In the genomic region with DNA sequence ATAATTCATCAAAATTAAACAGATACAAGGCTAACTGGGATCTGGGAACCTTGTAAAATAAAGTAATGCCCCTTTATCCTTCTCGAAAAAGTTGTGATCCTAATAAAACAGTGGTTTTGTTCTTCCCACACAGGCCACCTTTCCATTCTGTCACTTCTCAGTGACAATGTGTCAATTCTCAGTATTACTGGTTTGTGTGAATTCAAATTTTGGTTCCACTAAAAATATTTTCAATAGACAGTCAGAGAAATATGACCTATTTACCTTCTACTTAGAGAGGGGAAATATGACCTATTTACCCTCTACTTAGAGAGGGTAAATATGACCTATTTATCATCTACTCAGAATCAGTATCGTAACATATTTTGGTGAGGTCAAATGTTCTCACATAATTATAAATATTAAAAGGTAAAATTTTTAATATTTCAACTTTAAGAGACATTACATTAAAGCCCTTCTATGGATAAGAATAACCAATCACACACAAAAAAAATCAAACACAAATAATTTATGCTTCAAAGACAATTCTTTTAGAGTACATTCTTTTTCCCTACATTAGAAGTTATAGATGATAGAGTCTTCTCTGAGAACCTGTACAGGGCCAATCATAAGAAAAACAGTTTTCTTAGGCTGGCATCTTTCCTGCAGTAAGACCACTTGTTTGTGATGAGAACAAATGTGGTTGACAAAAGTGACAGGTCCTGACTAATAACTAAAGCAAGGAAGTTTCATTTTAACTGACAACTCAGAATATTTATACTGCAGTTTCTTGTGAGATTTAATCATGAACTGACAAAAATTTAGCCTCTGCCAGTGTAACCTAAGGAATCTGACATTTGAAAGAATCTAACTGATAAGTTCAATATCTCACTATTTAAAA, we compare ENCODE assay signal across 1 cellular context.
TF ChIP-seq lines count a peak whose summit lies in the region.

No MANE protein-coding gene starts in this region.

TF ChIP-seq in GM23338, 12 proteins besides CTCF, POLR2A, EP300 and RAD21 (continued from another document):
- TF ChIP-seq, protein P1, sequence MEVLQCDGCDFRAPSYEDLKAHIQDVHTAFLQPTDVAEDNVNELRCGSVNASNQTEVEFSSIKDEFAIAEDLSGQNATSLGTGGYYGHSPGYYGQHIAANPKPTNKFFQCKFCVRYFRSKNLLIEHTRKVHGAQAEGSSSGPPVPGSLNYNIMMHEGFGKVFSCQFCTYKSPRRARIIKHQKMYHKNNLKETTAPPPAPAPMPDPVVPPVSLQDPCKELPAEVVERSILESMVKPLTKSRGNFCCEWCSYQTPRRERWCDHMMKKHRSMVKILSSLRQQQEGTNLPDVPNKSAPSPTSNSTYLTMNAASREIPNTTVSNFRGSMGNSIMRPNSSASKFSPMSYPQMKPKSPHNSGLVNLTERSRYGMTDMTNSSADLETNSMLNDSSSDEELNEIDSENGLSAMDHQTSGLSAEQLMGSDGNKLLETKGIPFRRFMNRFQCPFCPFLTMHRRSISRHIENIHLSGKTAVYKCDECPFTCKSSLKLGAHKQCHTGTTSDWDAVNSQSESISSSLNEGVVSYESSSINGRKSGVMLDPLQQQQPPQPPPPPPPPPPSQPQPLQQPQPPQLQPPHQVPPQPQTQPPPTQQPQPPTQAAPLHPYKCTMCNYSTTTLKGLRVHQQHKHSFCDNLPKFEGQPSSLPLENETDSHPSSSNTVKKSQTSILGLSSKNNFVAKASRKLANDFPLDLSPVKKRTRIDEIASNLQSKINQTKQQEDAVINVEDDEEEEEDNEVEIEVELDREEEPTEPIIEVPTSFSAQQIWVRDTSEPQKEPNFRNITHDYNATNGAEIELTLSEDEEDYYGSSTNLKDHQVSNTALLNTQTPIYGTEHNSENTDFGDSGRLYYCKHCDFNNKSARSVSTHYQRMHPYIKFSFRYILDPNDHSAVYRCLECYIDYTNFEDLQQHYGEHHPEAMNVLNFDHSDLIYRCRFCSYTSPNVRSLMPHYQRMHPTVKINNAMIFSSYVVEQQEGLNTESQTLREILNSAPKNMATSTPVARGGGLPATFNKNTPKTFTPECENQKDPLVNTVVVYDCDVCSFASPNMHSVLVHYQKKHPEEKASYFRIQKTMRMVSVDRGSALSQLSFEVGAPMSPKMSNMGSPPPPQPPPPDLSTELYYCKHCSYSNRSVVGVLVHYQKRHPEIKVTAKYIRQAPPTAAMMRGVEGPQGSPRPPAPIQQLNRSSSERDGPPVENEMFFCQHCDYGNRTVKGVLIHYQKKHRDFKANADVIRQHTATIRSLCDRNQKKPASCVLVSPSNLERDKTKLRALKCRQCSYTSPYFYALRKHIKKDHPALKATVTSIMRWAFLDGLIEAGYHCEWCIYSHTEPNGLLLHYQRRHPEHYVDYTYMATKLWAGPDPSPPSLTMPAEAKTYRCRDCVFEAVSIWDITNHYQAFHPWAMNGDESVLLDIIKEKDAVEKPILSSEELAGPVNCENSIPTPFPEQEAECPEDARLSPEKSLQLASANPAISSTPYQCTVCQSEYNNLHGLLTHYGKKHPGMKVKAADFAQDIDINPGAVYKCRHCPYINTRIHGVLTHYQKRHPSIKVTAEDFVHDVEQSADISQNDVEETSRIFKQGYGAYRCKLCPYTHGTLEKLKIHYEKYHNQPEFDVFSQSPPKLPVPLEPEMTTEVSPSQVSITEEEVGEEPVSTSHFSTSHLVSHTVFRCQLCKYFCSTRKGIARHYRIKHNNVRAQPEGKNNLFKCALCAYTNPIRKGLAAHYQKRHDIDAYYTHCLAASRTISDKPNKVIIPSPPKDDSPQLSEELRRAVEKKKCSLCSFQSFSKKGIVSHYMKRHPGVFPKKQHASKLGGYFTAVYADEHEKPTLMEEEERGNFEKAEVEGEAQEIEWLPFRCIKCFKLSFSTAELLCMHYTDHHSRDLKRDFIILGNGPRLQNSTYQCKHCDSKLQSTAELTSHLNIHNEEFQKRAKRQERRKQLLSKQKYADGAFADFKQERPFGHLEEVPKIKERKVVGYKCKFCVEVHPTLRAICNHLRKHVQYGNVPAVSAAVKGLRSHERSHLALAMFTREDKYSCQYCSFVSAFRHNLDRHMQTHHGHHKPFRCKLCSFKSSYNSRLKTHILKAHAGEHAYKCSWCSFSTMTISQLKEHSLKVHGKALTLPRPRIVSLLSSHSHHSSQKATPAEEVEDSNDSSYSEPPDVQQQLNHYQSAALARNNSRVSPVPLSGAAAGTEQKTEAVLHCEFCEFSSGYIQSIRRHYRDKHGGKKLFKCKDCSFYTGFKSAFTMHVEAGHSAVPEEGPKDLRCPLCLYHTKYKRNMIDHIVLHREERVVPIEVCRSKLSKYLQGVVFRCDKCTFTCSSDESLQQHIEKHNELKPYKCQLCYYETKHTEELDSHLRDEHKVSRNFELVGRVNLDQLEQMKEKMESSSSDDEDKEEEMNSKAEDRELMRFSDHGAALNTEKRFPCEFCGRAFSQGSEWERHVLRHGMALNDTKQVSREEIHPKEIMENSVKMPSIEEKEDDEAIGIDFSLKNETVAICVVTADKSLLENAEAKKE (CRISPR knock-in tag; IDR thresholded peaks at IDR 0.05), result no peak
- TF ChIP-seq ZNF331 (CRISPR knock-in tag; IDR thresholded peaks at IDR 0.05; ENCODE audit: low read depth), result no peak
- TF ChIP-seq JUNB (IDR thresholded peaks at IDR 0.05; ENCODE audit: unreplicated experiment), result no peak
- TF ChIP-seq POLR2AphosphoS5 (IDR thresholded peaks at IDR 0.05; ENCODE audit: low read depth), result no peak
- TF ChIP-seq NANOG (IDR thresholded peaks at IDR 0.05; ENCODE audit: borderline replicate concordance), result no peak
